In the genomic region with DNA sequence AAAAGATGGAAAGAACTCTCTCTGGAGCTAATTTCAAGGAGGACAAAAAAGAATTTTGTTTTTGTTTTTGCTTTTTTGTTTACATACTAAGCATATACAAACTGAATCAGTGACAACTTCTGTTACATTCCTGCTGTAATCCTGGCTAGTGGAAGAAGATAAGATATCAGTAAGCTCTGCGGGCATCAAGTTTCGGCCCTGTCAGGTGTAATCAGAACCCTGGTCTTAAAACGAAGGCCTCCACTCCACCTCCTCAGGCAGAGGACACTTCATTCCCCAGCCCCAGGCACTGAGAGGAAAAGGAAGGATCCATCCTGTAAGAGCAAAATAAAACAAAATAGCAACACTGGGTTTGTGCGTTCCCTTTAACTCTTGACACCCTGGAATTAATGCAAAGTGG, we compare ENCODE assay signal across 12 cellular contexts.
DNase-seq lines count a peak whose midpoint lies in the region; ATAC-seq and TF ChIP-seq lines count a peak whose summit lies in the region.
"Had no signal": no experiment of that assay in that cellular context is flagged by ENCODE, and none has a peak within 500 bp of the region (broad histone marks: within the 10 kb centered on the region; RNA-seq: fewer than 3 reads in every experiment).

No MANE protein-coding gene starts in this region.

- WGBS in aorta, 2 donors, result 6 to 9% methylated on average over 4 of the region's 4 CpGs

- H3K9me3 Mint-ChIP-seq in mesothelial cell of epicardium, result no peaks in the 10 kb centered on the region
- no peaks in the 10 kb centered on the region for H3K9me3 Mint-ChIP-seq in natural killer cell
- H3K9me3 Mint-ChIP-seq: natural killer cell treated with Interleukin-12 subunit alpha and Interleukin-12 subunit beta and Interleukin-15 and Interleukin-18, amount 100 ng/mL, for 72 hours had no signal

- DNase-seq in left ventricle myocardium inferior, result no peak
- DNase-seq in left ventricle myocardium superior, result no peak
- peak; percentile 16 for DNase-seq in cerebellum (ENCODE audit: low spot score)
- DNase-seq in mesothelial cell of epicardium (ENCODE audit: low spot score in 2 of 2, unreplicated experiment in 2 of 2), result no peak
- DNase-seq in aorta, result no peak
- DNase-seq in cortex of kidney (lab: John Stamatoyannopoulos, UW), result no peak
- DNase-seq in natural killer cell, result no peak
- DNase-seq: activated T-cell treated with anti-CD3 and anti-CD28 coated beads, Interleukin-2, amount 50 U/mL, for 48 hours; head of caudate nucleus; NCI-H1105 treated with DMSO at 0.1 percent for 48 hours had no signal

- H3K36me3 Mint-ChIP-seq in mesothelial cell of epicardium (no peaks in the 10 kb centered on the region), natural killer cell (no peaks in the 10 kb centered on the region)
- H3K36me3 Mint-ChIP-seq: natural killer cell treated with Interleukin-12 subunit alpha and Interleukin-12 subunit beta and Interleukin-15 and Interleukin-18, amount 100 ng/mL, for 72 hours had no signal

- H3K27me3 ChIP-seq in left ventricle myocardium inferior (ENCODE audit: low read depth) (no peaks in the 10 kb centered on the region), aorta (ENCODE audit: control insufficient read depth in 1 of 2, insufficient read depth in 2 of 2, low read length in 1 of 2) (no peaks in the 10 kb centered on the region)

- H3K4me3 ChIP-seq in left ventricle myocardium inferior (no peak overlapping the region), aorta (ENCODE audit: low read length in 2 of 2) (no peak overlapping the region)

- peak overlapping the region; percentile 81 for H3K27ac ChIP-seq in left ventricle myocardium inferior (replicated peaks)
- peak overlapping the region; percentile 63 to 79 for H3K27ac ChIP-seq in aorta (ENCODE audit: low read depth in 1 of 2, low read length in 2 of 2)

- no peaks in the 10 kb centered on the region for H3K36me3 ChIP-seq in left ventricle myocardium inferior
- H3K36me3 ChIP-seq in aorta (ENCODE audit: control insufficient read depth in 1 of 2, insufficient read depth in 2 of 2, low read length in 1 of 2), result no peaks in the 10 kb centered on the region

- ATAC-seq in left ventricle myocardium superior (no peak), aorta (ENCODE audit: low FRiP score) (no peak), HG02759 (IDR thresholded peaks at IDR 0.05; ENCODE audit: unreplicated experiment) (no peak), natural killer cell (no peak)
- ATAC-seq: natural killer cell treated with Interleukin-12 subunit alpha and Interleukin-12 subunit beta and Interleukin-15 and Interleukin-18, amount 100 ng/mL, for 72 hours had no signal

- H3K4me1 ChIP-seq in left ventricle myocardium inferior (peaks cover 82% of the 10 kb centered on the region), aorta (ENCODE audit: control insufficient read depth in 1 of 2, insufficient read depth in 2 of 2, low read length in 2 of 2) (peaks cover 9 to 15% of the 10 kb centered on the region in 2 donors)

- peak overlapping the region; percentile 48 for H3K27ac Mint-ChIP-seq in mesothelial cell of epicardium
- H3K27ac Mint-ChIP-seq in natural killer cell, result no peak overlapping the region
- H3K27ac Mint-ChIP-seq: natural killer cell treated with Interleukin-12 subunit alpha and Interleukin-12 subunit beta and Interleukin-15 and Interleukin-18, amount 100 ng/mL, for 72 hours had no signal

- no peak overlapping the region for H3K4me3 Mint-ChIP-seq in mesothelial cell of epicardium
- H3K4me3 Mint-ChIP-seq in natural killer cell, result no peak overlapping the region
- H3K4me3 Mint-ChIP-seq: natural killer cell treated with Interleukin-12 subunit alpha and Interleukin-12 subunit beta and Interleukin-15 and Interleukin-18, amount 100 ng/mL, for 72 hours had no signal

- H3K4me1 Mint-ChIP-seq in mesothelial cell of epicardium (peaks cover 82% of the 10 kb centered on the region), natural killer cell (no peaks in the 10 kb centered on the region)

- no peak for TF ChIP-seq CTCF in left ventricle myocardium inferior (IDR thresholded peaks at IDR 0.05; ENCODE audit: borderline replicate concordance)
- no peak for TF ChIP-seq CTCF in mesothelial cell of epicardium (IDR thresholded peaks at IDR 0.05; ENCODE audit: unreplicated experiment)
- no peak for TF ChIP-seq CTCF in natural killer cell (IDR thresholded peaks at IDR 0.05)

- intact Hi-C loops in left ventricle myocardium inferior (cut with micrococcal nuclease), result loop anchor here (5.0 kb wide), 1 partner anchor 79 kb away; no protein-coding TSS in a partner anchor
- intact Hi-C loops in left ventricle myocardium superior (cut with micrococcal nuclease), result loop anchor here (10.0 kb wide), 1 partner anchor 82 kb away; no protein-coding TSS in a partner anchor
- intact Hi-C loops in aorta (cut with DNase I), result loop anchor here in 1 of 2 donors (5.0 kb wide), 1 partner anchor 89 kb away; a partner anchor contains a TSS
- intact Hi-C loops in natural killer cell (cut with micrococcal nuclease), result no loop called here

- no peaks in the 10 kb centered on the region for H3K9me3 ChIP-seq in left ventricle myocardium inferior (replicated peaks)
- no peaks in the 10 kb centered on the region for H3K9me3 ChIP-seq in aorta (ENCODE audit: control insufficient read depth, low read length)

- H3K27me3 Mint-ChIP-seq in mesothelial cell of epicardium (ENCODE audit: low read depth), result no peaks in the 10 kb centered on the region
- H3K27me3 Mint-ChIP-seq in natural killer cell (ENCODE audit: low read depth in 2 of 2), result peaks cover 35 to 71% of the 10 kb centered on the region in 2 donors
